Comparison of ENCODE assay signal across 20 cellular contexts in genomic region chr15:36994809-36995208, GRCh38.
"Had no signal": no experiment of that assay in that cellular context is flagged by ENCODE, and none has a peak within 500 bp of the region (broad histone marks: within the 10 kb centered on the region; RNA-seq: fewer than 3 reads in every experiment).

No MANE protein-coding gene starts in this region.

- H3K4me3 ChIP-seq: SJSA1, SK-N-MC had no signal

- H3K27me3 ChIP-seq: SJSA1 had no signal

- H3K27ac Mint-ChIP-seq: IgD-negative memory B cell had no signal

- H3K36me3 ChIP-seq: SJSA1 had no signal

- H3K4me1 ChIP-seq: SJSA1 had no signal

- H3K4me3 Mint-ChIP-seq: IgD-negative memory B cell had no signal

- H3K9me3 ChIP-seq: SJSA1 had no signal

- H3K36me3 Mint-ChIP-seq: IgD-negative memory B cell had no signal

- H3K27me3 Mint-ChIP-seq: IgD-negative memory B cell had no signal

- DNase-seq: KBM-7, MV-4-11, NCI-H1048, NCI-H1105, NCI-H1417 treated with DMSO at 0.1 percent for 48 hours, NCI-H146, NCI-H1694 treated with DMSO at 0.1 percent for 48 hours, NCI-H1930, NCI-H2081, NCI-H2107, NCI-H2227 treated with DMSO at 0.1 percent for 48 hours, NCI-H524, NCI-H774, Right ventricle myocardium superior, RPMI8226, SIG-M5 had no signal

- H3K27ac ChIP-seq: HL-60, SJSA1, SK-N-MC had no signal

- H3K4me1 Mint-ChIP-seq: IgD-negative memory B cell had no signal
